ENCODE assay signal across 10 cellular contexts in the genomic region with DNA sequence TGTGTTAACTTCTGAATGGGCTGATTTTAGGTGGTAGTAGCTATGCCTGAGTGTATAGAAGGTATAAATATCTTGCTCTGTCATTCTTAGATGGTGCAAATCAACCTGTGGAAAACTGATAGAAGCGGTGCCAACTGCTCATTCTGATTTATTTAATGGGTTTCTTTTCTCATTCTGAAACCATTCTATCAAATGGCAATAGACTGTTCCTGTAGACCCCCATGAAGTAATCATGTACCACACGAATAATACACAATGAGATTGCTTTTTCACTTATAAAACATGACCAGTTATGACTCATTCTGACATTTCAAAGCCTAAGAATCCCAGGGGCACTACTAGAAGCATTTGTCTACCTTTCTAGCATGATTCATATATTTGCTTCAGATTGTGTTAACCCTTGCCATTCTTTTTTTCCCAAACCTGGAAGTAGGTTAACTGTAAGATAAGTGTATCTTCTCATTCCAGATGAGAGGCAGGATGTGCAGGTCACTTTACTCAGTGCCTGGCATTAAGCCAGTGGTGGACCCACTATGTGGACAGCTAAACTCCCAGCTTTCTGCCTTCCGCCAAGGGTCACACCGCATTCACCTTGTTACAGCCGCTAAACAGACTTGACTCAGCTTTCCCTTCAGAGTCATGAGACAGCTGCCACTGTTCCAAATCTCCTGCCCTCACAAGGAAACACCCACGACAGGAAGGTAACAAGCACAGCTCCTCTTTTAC. TPM values are rescaled to one million over a fixed set of nuclear protein-coding genes. Genes with fewer than 3 reads are reported as not detected.
A peak's percentile ranks its signal among the peaks of the same experiment; 100 is the strongest.
DNase-seq lines count a peak whose midpoint lies in the region; ATAC-seq, FAIRE-seq and TF ChIP-seq lines count a peak whose summit lies in the region.
"Had no signal": no experiment of that assay in that cellular context is flagged by ENCODE, and none has a peak within 500 bp of the region (broad histone marks: within the 10 kb centered on the region; RNA-seq: fewer than 3 reads in every experiment).

No MANE protein-coding gene starts in this region.

- peaks cover 0 to 14% (median 0%) of the 10 kb centered on the region in 5 experiments for H3K9me3 Mint-ChIP-seq in brain

- FAIRE-seq in kidney (lab: Jason Lieb, UNC): no peak

- H3K9me2 ChIP-seq in PC-9 (ENCODE audit: insufficient read depth): no peaks in the 10 kb centered on the region

- H3K9ac ChIP-seq in kidney (ENCODE audit: low read length in 2 of 2): no peak overlapping the region

- no peaks in the 10 kb centered on the region for H3K36me3 Mint-ChIP-seq in brain

- H3K27ac ChIP-seq in PC-9 (peak overlapping the region; percentile 93), kidney (ENCODE audit: low read depth in 2 of 2, low read length in 2 of 2) (no peak overlapping the region)

- H3K27me3 ChIP-seq in PC-9 (ENCODE audit: insufficient read depth, low read depth): no peaks in the 10 kb centered on the region

- no peak overlapping the region; the same call in 1 of the 2 replicates for H3K4me3 ChIP-seq in PC-9
- H3K4me3 ChIP-seq in kidney (ENCODE audit: low read length in 2 of 2): no peak overlapping the region

- ATAC-seq in GM21576 (IDR thresholded peaks at IDR 0.05; ENCODE audit: unreplicated experiment): no peak
- no peak for ATAC-seq in GM21515 (IDR thresholded peaks at IDR 0.05; ENCODE audit: unreplicated experiment)

- H3K4me2 ChIP-seq in PC-9: peak overlapping the region; percentile 56

- H3K27me3 Mint-ChIP-seq in brain: peaks cover 4% of the 10 kb centered on the region

- POLR2A ChIA-PET in PC-9 (lab: Charles Lee; ENCODE audit: unreplicated experiment): interaction anchor here (0.6 kb wide), 4 partner anchors 14 to 419 kb away, joined by 3 to 18 read pairs (median 8); a partner anchor contains a TSS

- peaks cover 27% of the 10 kb centered on the region for H3K4me1 Mint-ChIP-seq in brain

- H3K27ac Mint-ChIP-seq in brain: peak overlapping the region in 3 of 5 experiments; percentile 21 to 55 (median 46)

- no TSS peak for BruUV-seq in PC-9 (replicated peaks; lab: Mats Ljungman, UMichigan)

- peaks cover 38% of the 10 kb centered on the region for H3F3A ChIP-seq in PC-9 (ENCODE audit: insufficient read depth, low read depth)

- H3K79me2 ChIP-seq in PC-9 (ENCODE audit: low read depth): no peaks in the 10 kb centered on the region

- no peaks in the 10 kb centered on the region for H4K20me1 ChIP-seq in PC-9 (ENCODE audit: insufficient read depth)

- no peak overlapping the region for H3K4me3 Mint-ChIP-seq in brain

- intact Hi-C loops in PC-9 (cut with micrococcal nuclease; ENCODE audit: unreplicated experiment): no loop called here
- intact Hi-C loops in kidney (cut with DNase I): no loop called here

- H3K36me3 ChIP-seq in PC-9 (ENCODE audit: low read depth) (no peaks in the 10 kb centered on the region), kidney (ENCODE audit: control insufficient read depth in 1 of 2, insufficient read depth in 2 of 2, low read length in 2 of 2) (no peaks in the 10 kb centered on the region)

- CTCF ChIA-PET in PC-9 (lab: Charles Lee): interaction anchor here (0.6 kb wide), 1 partner anchor 154 kb away, joined by 3 read pairs; no protein-coding TSS in a partner anchor

- H3K9me3 ChIP-seq in PC-9 (ENCODE audit: insufficient read depth, low read depth): no peaks in the 10 kb centered on the region
- no peaks in the 10 kb centered on the region for H3K9me3 ChIP-seq in kidney (ENCODE audit: control insufficient read depth in 1 of 2, low read length in 2 of 2)

- DNase-seq in ELR (ENCODE audit: low read depth): peak; percentile 97
- peak; percentile 73 to 94 for DNase-seq in PC-9
- DNase-seq in renal cortical epithelial cell (ENCODE audit: low read depth): peak; percentile 97
- no peak for DNase-seq in NCI-H2227 (lab: John Stamatoyannopoulos, UW; ENCODE audit: unreplicated experiment)
- DNase-seq in kidney: no peak
- DNase-seq: right cardiac atrium had no signal

- TF ChIP-seq CTCF in PC-9 (conservative IDR thresholded peaks at IDR 0.05) (no peak), brain (conservative IDR thresholded peaks at IDR 0.05) (no peak), kidney (IDR thresholded peaks at IDR 0.05; ENCODE audit: borderline replicate concordance, extremely low read depth, insufficient read depth) (no peak)

- H3K4me1 ChIP-seq in PC-9 (replicated peaks; ENCODE audit: insufficient read depth): peaks cover 36% of the 10 kb centered on the region
- H3K4me1 ChIP-seq in kidney (ENCODE audit: control insufficient read depth in 1 of 2, insufficient read depth in 1 of 2, low read depth in 1 of 2, low read length in 2 of 2): no peaks in the 10 kb centered on the region

- H2AFZ ChIP-seq in PC-9: no peak overlapping the region

RNA-seq across cellular contexts. Expression of a gene that starts 16.4 kb away (rescaled TPM):
- total RNA-seq in PC-9 (2021) (not detected in 2 replicates), renal cortical epithelial cell (not detected in 2 replicates), kidney (2.1 TPM)
- polyA plus RNA-seq in brain (ENCODE audit: insufficient read depth, low read depth, low replicate concordance) (3.4 TPM), kidney (ENCODE audit: insufficient read depth, low read depth, low replicate concordance) (7.8 TPM)
- total RNA-seq: urinary bladder had no signal

RNA-seq across cellular contexts. Expression of a gene that starts 19.7 kb away (rescaled TPM):
- total RNA-seq in PC-9 (2021) (not detected in 2 replicates), renal cortical epithelial cell (not detected in 2 replicates), kidney (16.1 TPM)
- polyA plus RNA-seq in brain (ENCODE audit: insufficient read depth, low read depth, low replicate concordance) (not detected), kidney (ENCODE audit: insufficient read depth, low read depth, low replicate concordance) (1.5 TPM)

RNA-seq across cellular contexts. Expression of a gene that starts 24.5 kb away (rescaled TPM):
- total RNA-seq in PC-9 (2021): 33.4 and 40.6 TPM in 2 replicates
- 1.8 TPM for polyA plus RNA-seq in brain (ENCODE audit: insufficient read depth, low read depth, low replicate concordance)
- 0.99 and 1.0 TPM in 2 replicates for total RNA-seq in renal cortical epithelial cell
- 6.5 TPM for total RNA-seq in kidney
- polyA plus RNA-seq in kidney (ENCODE audit: insufficient read depth, low read depth, low replicate concordance): 11.6 TPM

RNA-seq across cellular contexts. Expression of a gene that starts 37.5 kb away (rescaled TPM):
- total RNA-seq in PC-9 (2021) (0.28 and 0.48 TPM in 2 replicates), renal cortical epithelial cell (under 0.01 and 0.05 TPM in 2 replicates), kidney (33.3 TPM)
- polyA plus RNA-seq in brain (ENCODE audit: insufficient read depth, low read depth, low replicate concordance) (2.9 TPM), kidney (ENCODE audit: insufficient read depth, low read depth, low replicate concordance) (4.4 TPM)

RNA-seq across cellular contexts. Expression of a gene that starts 47.9 kb away (rescaled TPM):
- total RNA-seq in PC-9 (2021) (196 and 301 TPM in 2 replicates), renal cortical epithelial cell (31.4 and 40.3 TPM in 2 replicates), kidney (195 TPM)
- polyA plus RNA-seq in brain (ENCODE audit: insufficient read depth, low read depth, low replicate concordance) (746 TPM), kidney (ENCODE audit: insufficient read depth, low read depth, low replicate concordance) (971 TPM)

Comparison
In these comparisons a context has a peak if more than half of its experiments do, and no peak if none do; other contexts are left out.
1. DNase-seq: peak in ELR (single experiment), PC-9 (2 of 2) and renal cortical epithelial cell (single experiment); none in NCI-H2227 (single experiment) and kidney (single experiment).
2. RNA of a gene that starts 19.7 kb away (total RNA-seq): 16.1 TPM in kidney (single experiment); not detected in PC-9 and not detected in renal cortical epithelial cell; every median in the first group is over 10 times any median in the second.